ENCODE assay signal across 11 cellular contexts in the genomic region with DNA sequence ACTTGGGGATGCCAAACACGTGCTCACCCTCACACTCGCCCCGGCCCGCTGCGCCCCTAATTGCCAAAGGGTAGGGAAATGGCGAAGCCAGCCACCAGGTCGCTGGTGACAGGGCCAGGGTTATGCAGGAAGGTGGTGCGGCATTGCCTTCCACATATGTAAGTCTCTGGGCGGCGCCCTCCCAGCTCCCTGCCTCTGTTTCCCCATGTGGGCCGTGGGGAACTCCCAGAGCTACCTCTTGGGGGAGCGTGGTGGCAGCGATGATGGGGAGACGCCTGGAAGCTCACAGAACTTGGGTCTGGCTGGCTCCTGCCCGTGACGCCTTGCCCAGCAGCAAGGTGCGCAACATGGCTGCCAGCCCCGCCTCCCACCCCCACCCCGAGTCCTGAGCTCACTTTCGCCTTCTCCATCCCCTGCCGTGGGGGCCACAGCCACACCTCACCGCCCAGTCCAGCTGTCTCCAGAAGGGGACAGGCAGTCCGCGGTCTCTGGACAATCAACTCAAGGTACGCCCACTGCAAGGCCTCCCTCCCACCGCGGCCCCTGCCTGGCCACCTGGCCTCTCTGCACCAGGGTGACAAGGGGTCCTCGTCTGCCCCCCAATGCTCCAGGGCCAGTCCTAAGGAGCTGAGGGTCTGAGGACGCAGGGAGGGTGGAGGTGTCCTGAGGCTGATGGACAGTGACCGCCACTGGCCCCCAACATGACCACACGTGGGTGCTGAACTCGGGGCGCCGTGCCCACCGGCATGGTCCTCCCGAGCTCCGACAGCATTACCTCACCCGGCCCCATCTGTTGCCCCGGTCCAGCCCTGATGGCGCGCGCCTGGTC. TPM values are rescaled to one million over a fixed set of nuclear protein-coding genes. Genes with fewer than 3 reads are reported as not detected.
DNase-seq lines count a peak whose midpoint lies in the region; ATAC-seq lines count a peak whose summit lies in the region.
"Had no signal": no experiment of that assay in that cellular context is flagged by ENCODE, and none has a peak within 500 bp of the region (broad histone marks: within the 10 kb centered on the region; RNA-seq: fewer than 3 reads in every experiment).

No MANE protein-coding gene starts in this region.

- H3K27ac ChIP-seq in layer of hippocampus (ENCODE audit: low read depth, low read length): peak overlapping the region; percentile 62

- DNase-seq in NCI-H1105 treated with DMSO at 0.1 percent for 48 hours (lab: John Stamatoyannopoulos, UW) (peak; percentile 10), NCI-H1105 (lab: John Stamatoyannopoulos, UW) (no peak), NCI-H69 (lab: John Stamatoyannopoulos, UW) (peak; percentile 60), SK-N-DZ (ENCODE audit: low spot score) (no peak)
- DNase-seq: 8988T; activated CD4-positive, alpha-beta T cell treated with anti-CD3 and anti-CD28 coated beads, Interleukin-2, amount 50 U/mL, for 48 hours; activated T-cell treated with anti-CD3 and anti-CD28 coated beads, Interleukin-2, amount 50 U/mL, for 48 hours; CD8-positive, alpha-beta memory T cell; HFFc6 had no signal

- H3K27me3 ChIP-seq in layer of hippocampus (ENCODE audit: control insufficient read depth, insufficient read depth, low read length): no peaks in the 10 kb centered on the region

- ATAC-seq in HG02973 (IDR thresholded peaks at IDR 0.05; ENCODE audit: unreplicated experiment): no peak

RNA-seq across cellular contexts. Expression of gene C19orf25, which starts 6.6 kb away (rescaled TPM):
- polyA plus RNA-seq in SK-N-DZ (2014; cell fraction: cytosol; rRNA removed): 93.7 and 103 TPM in 2 replicates
- 79.3 and 86.8 TPM in 2 replicates for polyA plus RNA-seq in SK-N-DZ (2014; cell fraction: nucleus; rRNA removed)

RNA-seq across cellular contexts. Expression of gene PCSK4, which starts 17.7 kb away (rescaled TPM):
- 2.4 and 2.9 TPM in 2 replicates for polyA plus RNA-seq in SK-N-DZ (2014; cell fraction: cytosol; rRNA removed)
- 50.0 and 68.3 TPM in 2 replicates for polyA plus RNA-seq in SK-N-DZ (2014; cell fraction: nucleus; rRNA removed)

RNA-seq across cellular contexts. Expression of gene REEP6, which starts 18.5 kb away (rescaled TPM):
- polyA plus RNA-seq in SK-N-DZ (2014; cell fraction: cytosol; rRNA removed): 4.8 TPM in 2 replicates
- polyA plus RNA-seq in SK-N-DZ (2014; cell fraction: nucleus; rRNA removed): 2.1 and 5.5 TPM in 2 replicates

RNA-seq across cellular contexts. Expression of gene APC2, which starts 22.5 kb away (rescaled TPM):
- 17.3 and 18.1 TPM in 2 replicates for polyA plus RNA-seq in SK-N-DZ (2014; cell fraction: cytosol; rRNA removed)
- polyA plus RNA-seq in SK-N-DZ (2014; cell fraction: nucleus; rRNA removed): 27.4 and 32.2 TPM in 2 replicates
- polyA plus RNA-seq: CD8-positive, alpha-beta memory T cell had no signal

RNA-seq across cellular contexts. Expression of gene RPS15, which starts 34.2 kb away (rescaled TPM):
- 4,048 and 6,099 TPM in 2 replicates for polyA plus RNA-seq in SK-N-DZ (2014; cell fraction: cytosol; rRNA removed)
- polyA plus RNA-seq in SK-N-DZ (2014; cell fraction: nucleus; rRNA removed): 3,447 and 8,602 TPM in 2 replicates

Comparison
In these comparisons a context has a peak if more than half of its experiments do, and no peak if none do; other contexts are left out.
1. DNase-seq: peak in NCI-H1105 treated with DMSO at 0.1 percent for 48 hours (single experiment) and NCI-H69 (single experiment); none in NCI-H1105 (single experiment) and SK-N-DZ (single experiment).